In the genomic region with DNA sequence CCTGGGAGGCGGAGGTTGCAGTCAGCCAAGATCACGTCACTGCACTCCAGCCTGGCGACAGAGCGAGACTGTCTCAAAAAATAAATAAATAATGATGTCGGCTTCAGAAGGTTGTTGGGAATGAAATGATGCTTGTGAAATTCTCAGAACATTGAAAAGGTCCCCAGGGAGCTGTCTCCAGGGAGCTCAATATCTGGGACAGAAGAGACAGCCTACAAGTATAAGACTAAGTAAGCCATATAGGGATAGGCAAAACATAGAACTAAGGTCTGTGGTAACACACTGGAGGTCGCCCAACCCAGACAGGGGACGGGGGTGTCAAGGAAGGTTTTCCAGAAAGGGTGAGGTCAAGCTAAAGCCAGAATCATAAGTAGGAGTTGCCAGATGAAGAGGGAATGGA, we compare ENCODE assay signal across 18 cellular contexts. TPM values are rescaled to one million over a fixed set of nuclear protein-coding genes. Genes with fewer than 3 reads are reported as not detected.
A peak's percentile ranks its signal among the peaks of the same experiment; 100 is the strongest.
DNase-seq lines count a peak whose midpoint lies in the region; ATAC-seq and TF ChIP-seq lines count a peak whose summit lies in the region.
"Had no signal": no experiment of that assay in that cellular context is flagged by ENCODE, and none has a peak within 500 bp of the region (broad histone marks: within the 10 kb centered on the region; RNA-seq: fewer than 3 reads in every experiment).

No MANE protein-coding gene starts in this region.

- intact Hi-C loops in heart left ventricle (cut with DNase I): no loop called here
- intact Hi-C loops in cardiac septum (cut with DNase I): no loop called here
- intact Hi-C loops in gastrocnemius medialis (cut with DNase I; ENCODE audit: low total_unique reads): no loop called here

- H3K4me3 ChIP-seq in heart left ventricle (no peak overlapping the region), gastrocnemius medialis (no peak overlapping the region)
- H3K4me3 ChIP-seq: HAP-1 had no signal

- in situ Hi-C loops in gastrocnemius medialis (cut with MboI; ENCODE audit: low sequenced_read_pairs in 4 of 4): no loop called here

- DNase-seq in heart left ventricle (peak in 2 of 5 donors; percentile 25 to 48), cardiac septum (ENCODE audit: low spot score) (no peak), gastrocnemius medialis (no peak)
- DNase-seq in stimulated activated naive CD8-positive, alpha-beta T cell treated with anti-CD3 and anti-CD28 coated beads, Interleukin-15, Interleukin-2, amounts not matched to agents 100 U/mL and 50 U/mL, for 24 hours: no peak
- DNase-seq: C1 segment of cervical spinal cord; Calu3; CD4-positive, alpha-beta memory T cell; COR-L47; DMS53; DMS79 treated with DMSO at 0.1 percent for 48 hours; GF-D8; GOT3; HFFc6 had no signal

- H3K36me3 ChIP-seq in heart left ventricle: no peaks in the 10 kb centered on the region
- no peaks in the 10 kb centered on the region for H3K36me3 ChIP-seq in gastrocnemius medialis
- H3K36me3 ChIP-seq: HAP-1 had no signal

- peaks cover 0 to 6% (median 0%) of the 10 kb centered on the region in 12 donors for H3K4me1 ChIP-seq in heart left ventricle
- H3K4me1 ChIP-seq in gastrocnemius medialis: peaks cover 10 to 12% of the 10 kb centered on the region in 2 donors
- H3K4me1 ChIP-seq: HAP-1 had no signal

- 75 to 87% (median 80%) methylated on average over 7 of the region's 7 CpGs for WGBS in heart left ventricle, 4 donors

- H3K9me3 ChIP-seq in heart left ventricle: peaks cover 0 to 24% (median 7%) of the 10 kb centered on the region in 12 donors
- H3K9me3 ChIP-seq in gastrocnemius medialis: no peaks in the 10 kb centered on the region
- H3K9me3 ChIP-seq: HAP-1 had no signal

- H3K27me3 ChIP-seq in heart left ventricle (peaks cover 0 to 4% (median 0%) of the 10 kb centered on the region in 9 donors), gastrocnemius medialis (no peaks in the 10 kb centered on the region)

- TF ChIP-seq POLR2A in heart left ventricle (IDR thresholded peaks at IDR 0.05) (no peak), gastrocnemius medialis (IDR thresholded peaks at IDR 0.05) (no peak)

- no peak for TF ChIP-seq CTCF in heart left ventricle (IDR thresholded peaks at IDR 0.05)
- no peak for TF ChIP-seq CTCF in 22Rv1 (IDR thresholded peaks at IDR 0.05)
- TF ChIP-seq CTCF in gastrocnemius medialis (IDR thresholded peaks at IDR 0.05 in 4 of 5, conservative IDR thresholded peaks at IDR 0.05 in 1 of 5): no peak

- ATAC-seq in heart left ventricle (peak in 3 of 4 donors; percentile 34 to 63 (median 47)), gastrocnemius medialis (no peak), HG03025 (IDR thresholded peaks at IDR 0.05; ENCODE audit: low FRiP score, unreplicated experiment) (no peak)
- ATAC-seq in stimulated activated naive CD8-positive, alpha-beta T cell treated with anti-CD3 and anti-CD28 coated beads, Interleukin-15, Interleukin-2, amounts not matched to agents 100 U/mL and 50 U/mL, for 24 hours: no peak

- H3K27ac ChIP-seq in heart left ventricle (peak overlapping the region in 1 of 12 donors; percentile 5), 22Rv1 (peak overlapping the region; percentile 0; the same call in 1 of the 2 replicates), cingulate gyrus (ENCODE audit: low read depth, low read length) (peak overlapping the region; percentile 47), gastrocnemius medialis (peak overlapping the region in 3 of 4 donors; percentile 6 to 76 (median 43))

RNA-seq across cellular contexts. Expression of gene HSPB8, which starts 29.5 kb away (rescaled TPM):
- total RNA-seq in heart left ventricle (100 to 1,000 TPM; 417 to 662 (median 558) TPM), cardiac septum (529 TPM), gastrocnemius medialis (100 to 1,000 TPM; 552 to 742 (median 604) TPM)
- 100 to 1,000 TPM; 446 to 523 TPM for polyA plus RNA-seq in heart left ventricle
- total RNA-seq: CD4-positive, alpha-beta memory T cell; G401 had no signal
- polyA plus RNA-seq: CD4-positive, alpha-beta memory T cell had no signal

Comparison
In these comparisons a context has a peak if more than half of its experiments do, and no peak if none do; other contexts are left out.
1. ATAC-seq: peak in heart left ventricle (3 of 4); none in gastrocnemius medialis (0 of 2), stimulated activated naive CD8-positive, alpha-beta T cell treated with anti-CD3 and anti-CD28 coated beads, Interleukin-15, Interleukin-2, amounts not matched to agents 100 U/mL and 50 U/mL, for 24 hours (single experiment) and HG03025 (single experiment).